8 cellular contexts compared by ENCODE assay signal in genomic region chr5:139458580-139459407, GRCh38. TPM values are rescaled to one million over a fixed set of nuclear protein-coding genes. Genes with fewer than 3 reads are reported as not detected.
DNase-seq lines count a peak whose midpoint lies in the region; ATAC-seq and TF ChIP-seq lines count a peak whose summit lies in the region.

No MANE protein-coding gene starts in this region.

- H3K27me3 Mint-ChIP-seq in Calu3 (ENCODE audit: unreplicated experiment) = no peaks in the 10 kb centered on the region
- no peaks in the 10 kb centered on the region for H3K27me3 Mint-ChIP-seq in stimulated activated memory B cell treated with anti-CD40 and anti-IgM and Interleukin-4, amounts not matched to agents 10 μg/mL and 1 μg/mL and 100 μg/mL, for 72 hours

- peak overlapping the region; percentile 54 for H3K27ac Mint-ChIP-seq in Calu3 (ENCODE audit: unreplicated experiment)
- H3K27ac Mint-ChIP-seq in stimulated activated memory B cell treated with anti-CD40 and anti-IgM and Interleukin-4, amounts not matched to agents 10 μg/mL and 1 μg/mL and 100 μg/mL, for 72 hours = peak overlapping the region; percentile 34

- H3K4me1 ChIP-seq in OCI-LY7 (ENCODE audit: insufficient read depth, low read length, poor library complexity, severe bottlenecking) = peaks cover 8% of the 10 kb centered on the region

- CTCF ChIA-PET in Calu3 (lab: Charles Lee) = interaction anchor here (0.6 to 1.4 kb wide), 6 partner anchors 19 to 193 kb away, joined by 3 to 6 read pairs (median 4); partner anchors contain the start of genes DNAJC18 and STING1
- CTCF ChIA-PET in OCI-LY7 (lab: Charles Lee; ENCODE audit: unreplicated experiment) = no interaction called here

- peak; percentile 39 for DNase-seq in Calu3
- peak; percentile 45 for DNase-seq in H4 (ENCODE audit: low spot score)
- DNase-seq in OCI-LY7 (ENCODE audit: low spot score) = peak; percentile 24
- peak in 3 of 4 experiments; percentile 21 to 62 (median 45) for DNase-seq in activated naive CD4-positive, alpha-beta T cell (lab: John Stamatoyannopoulos, UW)
- DNase-seq in kidney tubule cell (ENCODE audit: low spot score) = peak; percentile 79
- DNase-seq in mesenteric fat pad (ENCODE audit: low spot score) = no peak
- no peak for DNase-seq in NCI-H1436 (lab: John Stamatoyannopoulos, UW)

- no peak overlapping the region for H3K4me3 Mint-ChIP-seq in Calu3 (ENCODE audit: low read depth, unreplicated experiment)
- no peak overlapping the region for H3K4me3 Mint-ChIP-seq in stimulated activated memory B cell treated with anti-CD40 and anti-IgM and Interleukin-4, amounts not matched to agents 10 μg/mL and 1 μg/mL and 100 μg/mL, for 72 hours

- H4K20me1 ChIP-seq in OCI-LY7 (ENCODE audit: insufficient read depth, low read length) = no peaks in the 10 kb centered on the region

- no peaks in the 10 kb centered on the region for H3K36me3 ChIP-seq in OCI-LY7 (ENCODE audit: insufficient read depth, low read length)

- no peaks in the 10 kb centered on the region for H3K9me3 ChIP-seq in OCI-LY7 (ENCODE audit: low read length)

- H3K27ac ChIP-seq in OCI-LY7 (ENCODE audit: low read depth, low read length, poor library complexity, severe bottlenecking) = no peak overlapping the region

- TF ChIP-seq CTCF in Calu3 (IDR thresholded peaks at IDR 0.05; ENCODE audit: unreplicated experiment) (no peak), OCI-LY7 (conservative IDR thresholded peaks at IDR 0.05; ENCODE audit: low read length) (no peak)

- peak; percentile 80 for ATAC-seq in stimulated activated memory B cell treated with anti-CD40 and anti-IgM and Interleukin-4, amounts not matched to agents 10 μg/mL and 1 μg/mL and 100 μg/mL, for 72 hours

- peaks cover 12% of the 10 kb centered on the region for H3K4me1 Mint-ChIP-seq in Calu3 (ENCODE audit: low read depth, unreplicated experiment)
- H3K4me1 Mint-ChIP-seq in stimulated activated memory B cell treated with anti-CD40 and anti-IgM and Interleukin-4, amounts not matched to agents 10 μg/mL and 1 μg/mL and 100 μg/mL, for 72 hours = peaks cover 26% of the 10 kb centered on the region

- peak overlapping the region; percentile 44 for H2AFZ ChIP-seq in OCI-LY7 (ENCODE audit: low read length)

- H3K4me3 ChIP-seq in OCI-LY7 (ENCODE audit: low read depth, low read length, poor library complexity, severe bottlenecking) = no peak overlapping the region

- no peak overlapping the region for H3K4me2 ChIP-seq in OCI-LY7 (ENCODE audit: low read length)

- H3K9me3 Mint-ChIP-seq in Calu3 (ENCODE audit: low read depth, unreplicated experiment) = no peaks in the 10 kb centered on the region
- peaks cover 5% of the 10 kb centered on the region for H3K9me3 Mint-ChIP-seq in stimulated activated memory B cell treated with anti-CD40 and anti-IgM and Interleukin-4, amounts not matched to agents 10 μg/mL and 1 μg/mL and 100 μg/mL, for 72 hours

- BruUV-seq in Calu3 (replicated peaks; lab: Mats Ljungman, UMichigan) (no TSS peak), OCI-LY7 (replicated peaks; lab: Mats Ljungman, UMichigan) (no TSS peak)

- intact Hi-C loops in Calu3 (cut with micrococcal nuclease; ENCODE audit: unreplicated experiment) (no loop called here), OCI-LY7 (cut with micrococcal nuclease; ENCODE audit: unreplicated experiment) (no loop called here)

- H3K9me2 ChIP-seq in OCI-LY7 (ENCODE audit: insufficient read depth, low read length) = no peaks in the 10 kb centered on the region

- no peaks in the 10 kb centered on the region for H3K36me3 Mint-ChIP-seq in Calu3 (ENCODE audit: insufficient read depth, unreplicated experiment)
- no peaks in the 10 kb centered on the region for H3K36me3 Mint-ChIP-seq in stimulated activated memory B cell treated with anti-CD40 and anti-IgM and Interleukin-4, amounts not matched to agents 10 μg/mL and 1 μg/mL and 100 μg/mL, for 72 hours

- POLR2A ChIA-PET in OCI-LY7 (lab: Charles Lee) = interaction anchor here (0.6 to 0.9 kb wide), 4 partner anchors 8 to 1112 kb away, joined by 3 to 5 read pairs (median 4); no protein-coding TSS in a partner anchor

- H3K79me2 ChIP-seq in OCI-LY7 (ENCODE audit: insufficient read depth, low read depth, low read length) = no peaks in the 10 kb centered on the region

RNA-seq across cellular contexts. Expression of gene ECSCR, which starts 3.7 kb away (rescaled TPM):
- total RNA-seq in Calu3 (2022) (not detected in 2 replicates), OCI-LY7 (2022) (not detected in 2 replicates), mesenteric fat pad (26.7 TPM)
- total RNA-seq in H4 (2014; rRNA removed; shearing (Covaris generic)) = 0.10 TPM in 1 of 2 replicates, not detected in the other
- total RNA-seq in OCI-LY7 (2014; rRNA removed; shearing (Covaris generic)) = not detected in 2 replicates

RNA-seq across cellular contexts. Expression of gene SMIM33, which starts 12.0 kb away (rescaled TPM):
- total RNA-seq in Calu3 (2022) (not detected in 2 replicates), OCI-LY7 (2022) (not detected in 2 replicates), mesenteric fat pad (not detected)
- total RNA-seq in H4 (2014; rRNA removed; shearing (Covaris generic)) = not detected in 2 replicates
- total RNA-seq in OCI-LY7 (2014; rRNA removed; shearing (Covaris generic)) = not detected in 2 replicates

RNA-seq across cellular contexts. Expression of gene DNAJC18, which starts 19.5 kb away (rescaled TPM):
- 6.7 and 9.8 TPM in 2 replicates for total RNA-seq in Calu3 (2022)
- total RNA-seq in H4 (2014; rRNA removed; shearing (Covaris generic)) = 4.5 and 22.9 TPM in 2 replicates
- 1.2 and 2.5 TPM in 2 replicates for total RNA-seq in OCI-LY7 (2014; rRNA removed; shearing (Covaris generic))
- total RNA-seq in OCI-LY7 (2022) = 7.1 and 12.6 TPM in 2 replicates
- total RNA-seq in mesenteric fat pad = 8.4 TPM

RNA-seq across cellular contexts. Expression of gene STING1, which starts 23.8 kb away (rescaled TPM):
- total RNA-seq in Calu3 (2022) (34.1 and 79.6 TPM in 2 replicates), OCI-LY7 (2022) (0.44 TPM in 1 of 2 replicates, not detected in the other), mesenteric fat pad (52.5 TPM)
- total RNA-seq in H4 (2014; rRNA removed; shearing (Covaris generic)) = 14.2 and 15.6 TPM in 2 replicates
- not detected in 2 replicates for total RNA-seq in OCI-LY7 (2014; rRNA removed; shearing (Covaris generic))

RNA-seq across cellular contexts. Expression of gene SPATA24, which starts 54.9 kb away (rescaled TPM):
- total RNA-seq in Calu3 (2022) (5.1 and 6.8 TPM in 2 replicates), OCI-LY7 (2022) (9.4 and 10.8 TPM in 2 replicates), mesenteric fat pad (2.0 TPM)
- total RNA-seq in H4 (2014; rRNA removed; shearing (Covaris generic)) = 3.4 and 5.9 TPM in 2 replicates
- total RNA-seq in OCI-LY7 (2014; rRNA removed; shearing (Covaris generic)) = 12.0 and 12.4 TPM in 2 replicates

Comparison
In these comparisons a context has a peak if more than half of its experiments do, and no peak if none do; other contexts are left out.
1. DNase-seq: peak in Calu3 (single experiment), H4 (single experiment), OCI-LY7 (single experiment), activated naive CD4-positive, alpha-beta T cell (3 of 4) and kidney tubule cell (single experiment); none in mesenteric fat pad (single experiment) and NCI-H1436 (single experiment).
2. RNA of gene ECSCR, which starts 3.7 kb away (total RNA-seq): 26.7 TPM in mesenteric fat pad (single experiment); 0.10 TPM in H4, not detected in Calu3 and not detected in OCI-LY7; every median in the first group is over 10 times any median in the second.